8 cellular contexts compared by ENCODE assay signal in genomic region chr7:134954197-134955082, GRCh38. TPM values are rescaled to one million over a fixed set of nuclear protein-coding genes. Genes with fewer than 3 reads are reported as not detected.
DNase-seq lines count a peak whose midpoint lies in the region; ATAC-seq, FAIRE-seq and TF ChIP-seq lines count a peak whose summit lies in the region.

No MANE protein-coding gene starts in this region.

- CTCF ChIA-PET in PC-9 (lab: Charles Lee): interaction anchor here (0.6 to 1.0 kb wide), 3 partner anchors 56 to 231 kb away, joined by 3 read pairs; no protein-coding TSS in a partner anchor

- no peak overlapping the region for H3K56ac ChIP-seq in H9 (ENCODE audit: insufficient read length, low read depth, low read length)

- no peak overlapping the region for H2AFZ ChIP-seq in H9 (ENCODE audit: low read length)
- H2AFZ ChIP-seq in PC-9: no peak overlapping the region

- H3K27ac ChIP-seq in H9 (ENCODE audit: insufficient read length, low read depth, low read length) (no peak overlapping the region), PC-9 (no peak overlapping the region)

- no peaks in the 10 kb centered on the region for H4K20me1 ChIP-seq in H9 (ENCODE audit: control insufficient read depth, insufficient read depth, insufficient read length)
- H4K20me1 ChIP-seq in PC-9 (ENCODE audit: insufficient read depth): no peaks in the 10 kb centered on the region

- H3K23me2 ChIP-seq in H9 (ENCODE audit: insufficient read length, low read depth, low read length, poor library complexity, severe bottlenecking): no peaks in the 10 kb centered on the region

- no peak overlapping the region for H3K4ac ChIP-seq in H9 (ENCODE audit: low read depth, low read length)

- no TSS peak for BruUV-seq in PC-9 (replicated peaks; lab: Mats Ljungman, UMichigan)

- no peak for ATAC-seq in GM21360 (IDR thresholded peaks at IDR 0.05; ENCODE audit: unreplicated experiment)
- no peak for ATAC-seq in GM18498 (IDR thresholded peaks at IDR 0.05; ENCODE audit: unreplicated experiment)

- intact Hi-C loops in PC-9 (cut with micrococcal nuclease; ENCODE audit: unreplicated experiment): loop anchor here (1.0 kb wide), 3 partner anchors 267 to 522 kb away; no protein-coding TSS in a partner anchor

- H3K79me2 ChIP-seq in H9 (ENCODE audit: insufficient read depth, low read length): no peaks in the 10 kb centered on the region
- H3K79me2 ChIP-seq in PC-9 (ENCODE audit: low read depth): no peaks in the 10 kb centered on the region

- no peak overlapping the region for H3K4me3 ChIP-seq in PC-9

- H2AK5ac ChIP-seq in H9 (ENCODE audit: insufficient read length, low read length): no peak overlapping the region

- no peak overlapping the region for H3K14ac ChIP-seq in H9 (ENCODE audit: insufficient read depth, low read length)

- FAIRE-seq in urothelium cell line (lab: Jason Lieb, UNC): no peak

- 0 out of 2 replicates have a peak, but pooled peaks cover 5% of the 10 kb centered on the region for H3F3A ChIP-seq in PC-9 (ENCODE audit: insufficient read depth, low read depth)

- WGBS in H9 (ENCODE audit: extremely low coverage, insufficient read length, low lambda C conversion rate): no CpG with 5 or more reads among the region's 9 CpGs

- no peak overlapping the region for H4K5ac ChIP-seq in H9 (ENCODE audit: insufficient read length, low read depth, low read length)

- H2BK120ac ChIP-seq in H9 (ENCODE audit: low read depth, low read length, poor library complexity, severe bottlenecking): no peak overlapping the region

- no peaks in the 10 kb centered on the region for H3K79me1 ChIP-seq in H9 (ENCODE audit: insufficient read depth, low read depth, low read length, poor library complexity, severe bottlenecking)

- H3K4me1 ChIP-seq in H9 (ENCODE audit: insufficient read depth, low read length) (no peaks in the 10 kb centered on the region), PC-9 (replicated peaks; ENCODE audit: insufficient read depth) (no peaks in the 10 kb centered on the region)

- no peak overlapping the region for H3K18ac ChIP-seq in H9 (ENCODE audit: insufficient read length, low read depth, low read length)

- no peak overlapping the region for H3K23ac ChIP-seq in H9 (ENCODE audit: insufficient read length, low read depth, low read length)

- H4K8ac ChIP-seq in H9 (replicated peaks; ENCODE audit: insufficient read length, low read depth, low read length): no peak overlapping the region

- H3K27ac Mint-ChIP-seq in H9: no peak overlapping the region

- no peak overlapping the region for H3T11ph ChIP-seq in H9 (ENCODE audit: low read length)

- H3K36me3 Mint-ChIP-seq in H9 (ENCODE audit: insufficient read depth in 1 of 3, low read depth in 3 of 3): peaks cover 32 to 82% (median 64%) of the 10 kb centered on the region in 3 experiments; a peak in 6 of 7 replicates

- H3K9me3 Mint-ChIP-seq in H9: no peaks in the 10 kb centered on the region; a peak in 1 of 5 replicates

- TF ChIP-seq CTCF in H9 (conservative IDR thresholded peaks at IDR 0.05) (peak; percentile 74), PC-9 (conservative IDR thresholded peaks at IDR 0.05) (peak; percentile 87)

- no peak overlapping the region for H2BK20ac ChIP-seq in H9 (ENCODE audit: low read depth, low read length, poor library complexity, severe bottlenecking)

- H3K4me1 Mint-ChIP-seq in H9: no peaks in the 10 kb centered on the region

- H3K27me3 ChIP-seq in H9 (ENCODE audit: insufficient read depth, low read length): no peaks in the 10 kb centered on the region
- no peaks in the 10 kb centered on the region for H3K27me3 ChIP-seq in PC-9 (ENCODE audit: insufficient read depth, low read depth)

- H3K9ac ChIP-seq in H9 (ENCODE audit: extremely low read depth, insufficient read length, low read length): no peak overlapping the region

- H4K91ac ChIP-seq in H9 (ENCODE audit: insufficient read length, low read depth, low read length): no peak overlapping the region

- H2BK15ac ChIP-seq in H9 (ENCODE audit: low read depth, low read length): no peak overlapping the region

- peak; percentile 55 for DNase-seq in CD1c-positive myeloid dendritic cell (ENCODE audit: extremely low spot score)
- DNase-seq in H9: no peak
- peak in 1 of 2 experiments; percentile 40 for DNase-seq in PC-9
- DNase-seq in fibroblast of gingiva (ENCODE audit: low read depth): peak; percentile 35
- peak; percentile 64 for DNase-seq in pons (ENCODE audit: low spot score)
- no peak for DNase-seq in urothelium cell line (ENCODE audit: low spot score)

- no peak overlapping the region for H2BK5ac ChIP-seq in H9 (ENCODE audit: insufficient read length, low read length)

- H3K4me3 Mint-ChIP-seq in H9: no peak overlapping the region

- peaks cover 5% of the 10 kb centered on the region; the same call in 1 of the 2 replicates for H3K36me3 ChIP-seq in PC-9 (ENCODE audit: low read depth)

- H2BK12ac ChIP-seq in H9 (ENCODE audit: insufficient read length, low read depth, low read length): no peak overlapping the region

- H3K9me3 ChIP-seq in H9 (ENCODE audit: control insufficient read depth, low read depth, low read length): no peaks in the 10 kb centered on the region
- no peaks in the 10 kb centered on the region for H3K9me3 ChIP-seq in PC-9 (ENCODE audit: insufficient read depth, low read depth)

- no peak overlapping the region for H3K4me2 ChIP-seq in H9 (ENCODE audit: insufficient read depth, insufficient read length, low read length)
- H3K4me2 ChIP-seq in PC-9: no peak overlapping the region

- H3K9me2 ChIP-seq in PC-9 (ENCODE audit: insufficient read depth): no peaks in the 10 kb centered on the region

- no peaks in the 10 kb centered on the region for H3K27me3 Mint-ChIP-seq in H9 (ENCODE audit: low read depth)

- POLR2A ChIA-PET in PC-9 (lab: Charles Lee; ENCODE audit: unreplicated experiment): no interaction called here

RNA-seq across cellular contexts. Expression of gene AGBL3, which starts 31.9 kb away (rescaled TPM):
- total RNA-seq in H9 (2021) (1.2 and 2.4 TPM in 2 replicates), PC-9 (2021) (3.2 and 4.3 TPM in 2 replicates)

Comparison
In these comparisons a context has a peak if more than half of its experiments do, and no peak if none do; other contexts are left out.
1. DNase-seq: peak in CD1c-positive myeloid dendritic cell (single experiment), fibroblast of gingiva (single experiment) and pons (single experiment); none in H9 (single experiment) and urothelium cell line (single experiment).